ENCODE assay signal across 1 cellular context in genomic region chr3:150756491-150757059, GRCh38.
A peak's percentile ranks its signal among the peaks of the same experiment; 100 is the strongest.
TF ChIP-seq lines count a peak whose summit lies in the region.

No MANE protein-coding gene starts in this region.

TF ChIP-seq in HepG2, 621 proteins besides CTCF, POLR2A, EP300 and RAD21 (continued from another document):
- TF ChIP-seq TERF1 (CRISPR knock-in tag; IDR thresholded peaks at IDR 0.05) (no peak), TMF1 (CRISPR knock-in tag; IDR thresholded peaks at IDR 0.05; ENCODE audit: low read depth) (no peak), FUBP1 (CRISPR knock-in tag; IDR thresholded peaks at IDR 0.05; ENCODE audit: borderline replicate concordance) (no peak), GMEB1 (CRISPR knock-in tag; IDR thresholded peaks at IDR 0.05; ENCODE audit: borderline replicate concordance) (no peak), MTA3 (CRISPR knock-in tag; IDR thresholded peaks at IDR 0.05) (no peak), RBFOX2 (IDR thresholded peaks at IDR 0.05; ENCODE audit: low read depth, low read length) (0 out of 2 replicates have a peak, but pooled peaks have one; percentile 46), FOXA3 (CRISPR knock-in tag; IDR thresholded peaks at IDR 0.05) (0 out of 2 replicates have a peak, but pooled peaks have one; percentile 7), SOX6 (IDR thresholded peaks at IDR 0.05) (no peak), SOX6 (CRISPR knock-in tag; IDR thresholded peaks at IDR 0.05) (0 out of 2 replicates have a peak, but pooled peaks have one; percentile 17), SKI (IDR thresholded peaks at IDR 0.05; ENCODE audit: partially characterized antibody) (no peak), HIVEP1 (CRISPR knock-in tag; IDR thresholded peaks at IDR 0.05) (no peak), PLRG1 (conservative IDR thresholded peaks at IDR 0.05) (no peak), IKZF4 (CRISPR knock-in tag; IDR thresholded peaks at IDR 0.05; ENCODE audit: borderline replicate concordance, low read depth, not compliant biosample characterization) (no peak), ZFP82 (CRISPR knock-in tag; IDR thresholded peaks at IDR 0.05; ENCODE audit: borderline replicate concordance) (0 out of 2 replicates have a peak, but pooled peaks have one; percentile 44), ATF7-NPFF (CRISPR knock-in tag; IDR thresholded peaks at IDR 0.05; ENCODE audit: low read depth) (no peak), TP53 (CRISPR knock-in tag; conservative IDR thresholded peaks at IDR 0.05) (no peak), ZNF550 (CRISPR knock-in tag; IDR thresholded peaks at IDR 0.05; ENCODE audit: borderline replicate concordance) (no peak), ZNF530 (CRISPR knock-in tag; IDR thresholded peaks at IDR 0.05; ENCODE audit: low read depth) (no peak), AKNA (CRISPR knock-in tag; IDR thresholded peaks at IDR 0.05; ENCODE audit: borderline replicate concordance) (no peak), SSRP1 (CRISPR knock-in tag; IDR thresholded peaks at IDR 0.05) (no peak), SATB2 (CRISPR knock-in tag; IDR thresholded peaks at IDR 0.05) (no peak), PRDM4 (CRISPR knock-in tag; IDR thresholded peaks at IDR 0.05; ENCODE audit: borderline replicate concordance) (no peak), KLF13 (CRISPR knock-in tag; IDR thresholded peaks at IDR 0.05) (no peak), GLMP (CRISPR knock-in tag; IDR thresholded peaks at IDR 0.05; ENCODE audit: borderline replicate concordance) (no peak), ZIK1 (CRISPR knock-in tag; IDR thresholded peaks at IDR 0.05; ENCODE audit: borderline replicate concordance, low read depth) (no peak), XRCC5 (optimal IDR thresholded peaks at IDR 0.05; ENCODE audit: low read length) (no peak), AKAP8 (CRISPR knock-in tag; IDR thresholded peaks at IDR 0.05) (no peak), ZNF124 (CRISPR knock-in tag; IDR thresholded peaks at IDR 0.05) (no peak), ZNF292 (CRISPR knock-in tag; IDR thresholded peaks at IDR 0.05; ENCODE audit: borderline replicate concordance, low read depth) (no peak)
